Comparison of ENCODE assay signal across 8 cellular contexts in the genomic region with DNA sequence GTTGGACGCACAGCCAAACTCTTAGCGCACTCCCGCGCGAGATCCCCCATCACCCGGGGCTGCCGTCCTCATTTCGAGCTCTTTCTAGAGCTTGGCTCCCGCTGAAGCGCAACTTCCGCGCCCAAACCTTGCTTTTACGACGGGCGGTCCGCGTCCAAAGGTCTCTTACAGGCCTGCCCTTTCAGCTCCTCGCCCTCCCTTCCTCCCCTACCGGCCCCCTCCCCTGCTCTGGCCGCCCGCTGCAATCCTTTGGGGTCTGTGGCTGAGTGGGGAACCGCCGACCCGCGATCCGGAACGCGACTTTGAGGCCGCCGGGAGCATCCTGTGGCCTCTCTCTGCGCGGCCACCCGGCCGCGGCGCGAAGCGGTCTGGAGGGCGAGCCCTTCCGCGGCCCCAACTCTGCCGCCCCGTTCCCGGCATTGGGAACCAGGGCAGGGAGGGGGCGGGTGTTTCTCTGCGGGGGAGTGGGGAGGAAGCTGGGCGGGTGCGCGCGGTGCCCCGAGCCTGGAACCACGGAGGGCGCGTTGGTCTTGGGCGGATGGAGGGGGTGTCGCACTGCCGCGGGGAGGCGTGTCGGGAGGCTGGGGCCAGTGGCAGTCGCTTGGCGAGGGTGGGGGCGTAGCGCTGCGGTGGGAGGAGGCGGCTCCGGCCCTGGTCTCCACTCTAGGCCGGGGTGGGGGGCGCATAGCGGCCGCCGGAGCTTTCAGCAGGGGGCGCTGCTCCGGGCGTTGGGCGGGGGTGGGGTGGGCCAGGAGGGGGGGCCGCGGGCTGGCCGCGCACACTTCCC. TPM values are rescaled to one million over a fixed set of nuclear protein-coding genes. Genes with fewer than 3 reads are reported as not detected.
A peak's percentile ranks its signal among the peaks of the same experiment; 100 is the strongest.
DNase-seq lines count a peak whose midpoint lies in the region; FAIRE-seq and TF ChIP-seq lines count a peak whose summit lies in the region.

Gene GDF7 (plus strand): TSS at position 781 of the 787 bp plus-strand sequence. CDS start 96 bp downstream, outside the sequence.

- H3K23ac ChIP-seq in H1 (ENCODE audit: insufficient read length), result no peak within 1 kb of the TSS

- H3K9me3 ChIP-seq in breast epithelium (no peaks in the 10 kb centered on the region), OCI-LY3 (ENCODE audit: insufficient read depth, low read length) (no peaks in the 10 kb centered on the region), H1 (ENCODE audit: insufficient read depth in 2 of 2, low read depth in 1 of 2, low read length in 1 of 2) (no peaks in the 10 kb centered on the region; a peak in 1 of 4 replicates), muscle layer of colon (ENCODE audit: low read length) (no peaks in the 10 kb centered on the region)

- H3K36me3 Mint-ChIP-seq in MCF 10A (ENCODE audit: insufficient read depth, unreplicated experiment), result peaks cover 6% of the 10 kb centered on the region

- WGBS in H1 (ENCODE audit: extremely low coverage in 1 of 2, insufficient coverage in 1 of 2, insufficient read length in 1 of 2, insufficient replicate concordance in 2 of 2, low coverage in 1 of 2, low lambda C conversion rate in 2 of 2, missing lambda C conversion rate in 1 of 2), 2 experiments, result 0% methylated on average over 16 of the region's 80 CpGs; no CpG with 5 or more reads in 1 of the 2 experiments

- no peak within 1 kb of the TSS; the same call in 1 of the 2 replicates for H4K8ac ChIP-seq in H1 (ENCODE audit: extremely low read depth, insufficient read depth, low read length)

- H3K23me2 ChIP-seq in H1 (ENCODE audit: low read depth, low read length), result peaks cover 17% of the 10 kb centered on the region; the same call in 1 of the 2 replicates

- no peak within 1 kb of the TSS for H3K27ac Mint-ChIP-seq in MCF 10A (ENCODE audit: low read depth, unreplicated experiment)

- no peak within 1 kb of the TSS for H3K4me3 Mint-ChIP-seq in MCF 10A (ENCODE audit: unreplicated experiment)

- CTCF ChIA-PET in MCF 10A (lab: Yijun Ruan, JAX) (interaction anchor here (0.7 to 8.0 kb wide), 5 partner anchors 8 to 363 kb away, joined by 3 to 127 read pairs (median 4); no protein-coding TSS in a partner anchor), H1 (lab: Charles Lee; ENCODE audit: partially characterized antibody) (interaction anchor here (0.8 to 8.9 kb wide), 11 partner anchors 9 to 360 kb away, joined by 3 to 266 read pairs (median 4); partner anchors contain the start of gene HS1BP3)

- H3K56ac ChIP-seq in H1 (replicated peaks; ENCODE audit: insufficient read length, low read depth, low read length), result no peak within 1 kb of the TSS

- peaks cover 32% of the 10 kb centered on the region for H3K27me3 Mint-ChIP-seq in MCF 10A (ENCODE audit: insufficient read depth, unreplicated experiment)

- no peak within 1 kb of the TSS for H2BK120ac ChIP-seq in H1 (replicated peaks; ENCODE audit: low read depth, low read length)

- DNase-seq in breast epithelium (ENCODE audit: low spot score in 2 of 2), result no peak
- DNase-seq in MCF 10A (ENCODE audit: unreplicated experiment), result no peak
- DNase-seq in H1 (ENCODE audit: low read depth in 1 of 2, low spot score in 2 of 2), result peak in 1 of 2 experiments; percentile 72
- no peak for DNase-seq in midbrain (lab: John Stamatoyannopoulos, UW)
- DNase-seq in DMS79 (lab: John Stamatoyannopoulos, UW), result no peak
- DNase-seq in NCI-H2081 (lab: John Stamatoyannopoulos, UW), result no peak

- H3K4me1 Mint-ChIP-seq in MCF 10A (ENCODE audit: insufficient read depth, unreplicated experiment), result no peaks in the 10 kb centered on the region

- TF ChIP-seq EP300 in H1 (IDR thresholded peaks at IDR 0.05; ENCODE audit: borderline replicate concordance in 1 of 2, low read depth in 2 of 2, low read length in 2 of 2), result no peak

- no peak within 1 kb of the TSS for H3K14ac ChIP-seq in H1 (ENCODE audit: insufficient read length)

- no peaks in the 10 kb centered on the region for H3K79me1 ChIP-seq in H1 (ENCODE audit: low read depth, low read length)

- H3K4me1 ChIP-seq in breast epithelium, result peaks cover 0 to 7% of the 10 kb centered on the region in 2 donors
- H3K4me1 ChIP-seq in OCI-LY3 (ENCODE audit: low read length), result peaks cover 28% of the 10 kb centered on the region
- H3K4me1 ChIP-seq in H1 (replicated peaks in 1 of 4; ENCODE audit: control insufficient read depth in 3 of 4, insufficient read depth in 4 of 4, low read length in 3 of 4), result peaks cover 0 to 27% (median 13%) of the 10 kb centered on the region in 4 experiments; a peak in 6 of 7 replicates
- peaks cover 13% of the 10 kb centered on the region for H3K4me1 ChIP-seq in muscle layer of colon (ENCODE audit: insufficient read depth, low read length)

- H3K4me3 ChIP-seq in breast epithelium (peak within 1 kb of the TSS; percentile 32 to 71 (median 49)), OCI-LY3 (ENCODE audit: low read length) (peak within 1 kb of the TSS; percentile 100), H1 (ENCODE audit: extremely low read depth in 1 of 4, insufficient read depth in 2 of 4, low read depth in 3 of 4, low read length in 4 of 4) (peak within 1 kb of the TSS; percentile 40 to 76 (median 58)), muscle layer of colon (ENCODE audit: low read depth in 1 of 2, low read length in 2 of 2) (peak within 1 kb of the TSS; percentile 43 to 54)

- FAIRE-seq in H1 (lab: Jason Lieb, UNC), result no peak

- no peak within 1 kb of the TSS for H4K5ac ChIP-seq in H1 (ENCODE audit: insufficient read length, low read depth, low read length)

- no peak within 1 kb of the TSS for H2BK5ac ChIP-seq in H1 (ENCODE audit: low read depth, low read length)

- H3K79me2 ChIP-seq in OCI-LY3 (ENCODE audit: low read length), result peaks cover 38% of the 10 kb centered on the region
- no peaks in the 10 kb centered on the region for H3K79me2 ChIP-seq in H1 (ENCODE audit: control insufficient read depth in 1 of 2, insufficient read depth in 2 of 2, low read length in 2 of 2)

- H3K4me2 ChIP-seq in OCI-LY3 (ENCODE audit: low read length) (peak within 1 kb of the TSS; percentile 100), H1 (ENCODE audit: insufficient read depth in 1 of 2, low read depth in 2 of 2, low read length in 2 of 2) (peak within 1 kb of the TSS; percentile 88 to 92)

- no peak within 1 kb of the TSS for H4K91ac ChIP-seq in H1 (replicated peaks; ENCODE audit: insufficient read length, low read length)

- POLR2A ChIA-PET in MCF 10A (lab: Yijun Ruan, JAX) (no interaction called here), H1 (lab: Charles Lee; ENCODE audit: partially characterized antibody) (interaction anchor here (0.9 to 2.2 kb wide), 5 partner anchors 9 to 220 kb away, joined by 3 to 8 read pairs (median 6); partner anchors contain the start of genes HS1BP3 and RHOB)

- H3K18ac ChIP-seq in H1 (ENCODE audit: extremely low read depth, low read length), result peak within 1 kb of the TSS; percentile 71

- no TSS peak for BruUV-seq in MCF 10A (replicated peaks; lab: Mats Ljungman, UMichigan)

- H3K4ac ChIP-seq in H1 (replicated peaks; ENCODE audit: insufficient read length, low read depth, low read length), result no peak within 1 kb of the TSS

- no peak within 1 kb of the TSS for H2BK15ac ChIP-seq in H1 (ENCODE audit: low read length)

- H3K9ac ChIP-seq in OCI-LY3 (ENCODE audit: low read length) (peak within 1 kb of the TSS; percentile 100), H1 (replicated peaks in 1 of 4; ENCODE audit: extremely low read depth in 1 of 4, low read depth in 3 of 4, low read length in 3 of 4) (peak within 1 kb of the TSS in 1 of 4 experiments; percentile 13; a peak in 1 of 7 replicates), muscle layer of colon (ENCODE audit: low read length) (no peak within 1 kb of the TSS)

- no peaks in the 10 kb centered on the region for H3K9me3 Mint-ChIP-seq in MCF 10A (ENCODE audit: unreplicated experiment)

- H3K27ac ChIP-seq in breast epithelium (no peak within 1 kb of the TSS), OCI-LY3 (ENCODE audit: low read length) (peak within 1 kb of the TSS; percentile 55), H1 (ENCODE audit: low read depth, low read length) (no peak within 1 kb of the TSS), muscle layer of colon (ENCODE audit: low read depth, low read length) (no peak within 1 kb of the TSS)

- H2AFZ ChIP-seq in OCI-LY3 (ENCODE audit: low read depth, low read length), result peak within 1 kb of the TSS; percentile 75; the same call in 1 of the 2 replicates
- H2AFZ ChIP-seq in H1 (ENCODE audit: low read length), result 0 out of 2 replicates have a peak within 1 kb of the TSS, but pooled peaks have one; percentile 7

- TF ChIP-seq POLR2A in breast epithelium (IDR thresholded peaks at IDR 0.05), result no peak
- no peak for TF ChIP-seq POLR2A in H1 (IDR thresholded peaks at IDR 0.05; ENCODE audit: control extremely low read depth in 1 of 2, low read depth in 2 of 2, low read length in 2 of 2)

- H2BK12ac ChIP-seq in H1 (ENCODE audit: low read depth, low read length), result peak within 1 kb of the TSS; percentile 60; the same call in 1 of the 2 replicates

- no peak for TF ChIP-seq CTCF in breast epithelium (IDR thresholded peaks at IDR 0.05)
- no peak for TF ChIP-seq CTCF in MCF 10A (IDR thresholded peaks at IDR 0.05; ENCODE audit: unreplicated experiment)
- peak; percentile 45; the same call in 1 of the 2 replicates for TF ChIP-seq CTCF in OCI-LY3 (IDR thresholded peaks at IDR 0.05; ENCODE audit: low read depth, low read length)
- peak in 1 of 3 experiments; percentile 35; a peak in 2 of 4 replicates for TF ChIP-seq CTCF in H1 (IDR thresholded peaks at IDR 0.05; ENCODE audit: control extremely low read depth in 1 of 3, insufficient read depth in 1 of 3, low read depth in 1 of 3, low read length in 3 of 3)

- no peak within 1 kb of the TSS for H2BK20ac ChIP-seq in H1 (ENCODE audit: low read length)

- no peak for TF ChIP-seq RAD21 in H1 (IDR thresholded peaks at IDR 0.05 in 1 of 2, conservative IDR thresholded peaks at IDR 0.05 in 1 of 2; ENCODE audit: low read depth in 2 of 2, low read length in 2 of 2)

- H3K36me3 ChIP-seq in breast epithelium (no peaks in the 10 kb centered on the region), OCI-LY3 (replicated peaks; ENCODE audit: low read depth, low read length) (peaks cover 20% of the 10 kb centered on the region), H1 (ENCODE audit: control insufficient read depth in 2 of 4, insufficient read depth in 4 of 4, low read length in 3 of 4) (peaks cover 0 to 5% (median 0%) of the 10 kb centered on the region in 4 experiments; a peak in 1 of 8 replicates), muscle layer of colon (ENCODE audit: insufficient read depth, low read length) (no peaks in the 10 kb centered on the region)

- intact Hi-C loops in breast epithelium (cut with DNase I; ENCODE audit: low total_unique reads), result loop anchor here (10.0 kb wide), 1 partner anchor 298 kb away; no protein-coding TSS in a partner anchor
- intact Hi-C loops in MCF 10A (cut with micrococcal nuclease), result no loop called here

- H2AK5ac ChIP-seq in H1 (ENCODE audit: low read depth, low read length), result no peak within 1 kb of the TSS

- H3K27me3 ChIP-seq in breast epithelium (peaks cover 0 to 93% of the 10 kb centered on the region in 2 donors), OCI-LY3 (ENCODE audit: low read depth, low read length) (peaks cover 39% of the 10 kb centered on the region), H1 (replicated peaks in 1 of 4; ENCODE audit: control insufficient read depth in 3 of 4, extremely low read depth in 1 of 4, insufficient read depth in 3 of 4, low read length in 3 of 4) (peaks cover 85 to 96% (median 93%) of the 10 kb centered on the region in 4 experiments), muscle layer of colon (ENCODE audit: control insufficient read depth in 1 of 2, insufficient read depth in 2 of 2, low read length in 2 of 2) (peaks cover 66 to 88% of the 10 kb centered on the region in 2 donors)

- no peaks in the 10 kb centered on the region for H4K20me1 ChIP-seq in OCI-LY3 (ENCODE audit: insufficient read depth, low read length)
- H4K20me1 ChIP-seq in H1 (replicated peaks in 1 of 2; ENCODE audit: control insufficient read depth in 1 of 2, insufficient read depth in 2 of 2, low read length in 2 of 2), result peaks cover 2 to 16% of the 10 kb centered on the region in 2 experiments

RNA-seq across cellular contexts. Expression of gene GDF7, which starts in this region (rescaled TPM):
- total RNA-seq in breast epithelium (under 1 TPM; under 0.01 to 0.15 (median under 0.01) TPM), MCF 10A (2022) (not detected in 2 replicates)
- 0.04 and 0.06 TPM in 2 replicates for total RNA-seq in H1 (2021; fragmentation: NEBNext Ultra II Directional; extraction: Animal tissue kit (Norgen Biotek cat#: 25700))
- 0.06 and 0.13 TPM in 2 replicates for polyA plus RNA-seq in H1 (2011; rRNA removed)
- 0.16 TPM for polyA plus RNA-seq in H1 (2011; cell fraction: cytosol; rRNA removed)
- polyA plus RNA-seq in H1 (2011; cell fraction: nucleus; rRNA removed), result 0.34 TPM
- polyA plus RNA-seq in H1 (2012, experiment 1 of 2), result 0.20 to 0.34 TPM (median 0.27 TPM) in 4 replicates
- 0.07 TPM for polyA plus RNA-seq in H1 (2012, experiment 2 of 2)
- 0.04 TPM for polyA plus RNA-seq in H1 (2013, experiment 1 of 2)
- polyA plus RNA-seq in H1 (2013, experiment 2 of 2), result 0.04 TPM
- 0.09 and 0.22 TPM in 2 replicates for polyA minus RNA-seq in H1 (2011; rRNA and poly(A)+ RNA removed)
- polyA minus RNA-seq in H1 (2011; cell fraction: cytosol; rRNA and poly(A)+ RNA removed), result 0.29 TPM
- polyA minus RNA-seq in H1 (2011; cell fraction: nucleus; rRNA and poly(A)+ RNA removed), result 0.30 TPM

Comparison
In these comparisons a context has a peak if more than half of its experiments do, and no peak if none do; other contexts are left out.
1. H3K4me3 ChIP-seq: peak in every context shown above with its lines; median percentile 100 in OCI-LY3; 58 in H1; 49 in breast epithelium; 48 in muscle layer of colon.